Comparison of ENCODE assay signal across 33 cellular contexts in genomic region chr18:76353500-76353899, GRCh38.
"Had no signal": no experiment of that assay in that cellular context is flagged by ENCODE, and none has a peak within 500 bp of the region (broad histone marks: within the 10 kb centered on the region; RNA-seq: fewer than 3 reads in every experiment).

No MANE protein-coding gene starts in this region.

- H3K9me3 Mint-ChIP-seq: activated B cell treated with CpG ODN at 0.5 μM for 24 hours; activated naive CD4-positive, alpha-beta T cell treated with anti-CD3 and anti-CD28 coated beads, Interleukin-2, amount 50 U/mL, for 24 hours; activated T-helper 2 cell treated with anti-CD3 and anti-CD28 coated beads, Interferon-gamma antibody, Interleukin-2, Interleukin-4, amounts not matched to agents 10 μg/mL and 5 μg/mL and 100 μg/mL, durations not matched to agents 14 hours and 24 hours and 36 hours had no signal

- H3K27me3 ChIP-seq: adrenal gland, body of pancreas, breast epithelium, SJSA1 had no signal

- H3K27ac Mint-ChIP-seq: activated B cell treated with CpG ODN at 0.5 μM for 24 hours; activated CD8-positive, alpha-beta T cell treated with anti-CD3 and anti-CD28 coated beads for 36 hours; activated naive CD4-positive, alpha-beta T cell treated with anti-CD3 and anti-CD28 coated beads, Interleukin-2, amount 50 U/mL, for 24 hours; activated T-cell treated with anti-CD3 and anti-CD28 coated beads, Interleukin-2, amount 50 U/mL, for 72 hours; activated T-helper 2 cell treated with anti-CD3 and anti-CD28 coated beads, Interferon-gamma antibody, Interleukin-2, Interleukin-4, amounts not matched to agents 10 μg/mL and 5 μg/mL and 100 μg/mL, durations not matched to agents 14 hours and 24 hours and 36 hours; T-helper 1 cell treated with Interleukin-12 subunit alpha and Interleukin-12 subunit beta and Interleukin-4 antibody, amounts not matched to agents 30 μg/mL and 1 μg/mL, for 36 hours had no signal

- H3K4me3 ChIP-seq: adrenal gland, body of pancreas, breast epithelium, K562, SJSA1 had no signal

- H3K4me3 Mint-ChIP-seq: activated B cell treated with CpG ODN at 0.5 μM for 24 hours; activated CD8-positive, alpha-beta T cell treated with anti-CD3 and anti-CD28 coated beads for 36 hours; activated naive CD4-positive, alpha-beta T cell treated with anti-CD3 and anti-CD28 coated beads, Interleukin-2, amount 50 U/mL, for 24 hours; activated T-cell treated with anti-CD3 and anti-CD28 coated beads, Interleukin-2, amount 50 U/mL, for 72 hours; T-helper 1 cell treated with Interleukin-12 subunit alpha and Interleukin-12 subunit beta and Interleukin-4 antibody, amounts not matched to agents 30 μg/mL and 1 μg/mL, for 36 hours had no signal

- H3K4me1 ChIP-seq: breast epithelium had no signal

- H3K36me3 ChIP-seq: breast epithelium had no signal

- H3K27me3 Mint-ChIP-seq: activated naive CD4-positive, alpha-beta T cell treated with anti-CD3 and anti-CD28 coated beads, Interleukin-2, amount 50 U/mL, for 24 hours had no signal

- H3K27ac ChIP-seq: adrenal gland, body of pancreas, breast epithelium, SJSA1, VCaP had no signal

- H3K9me3 ChIP-seq: adrenal gland, body of pancreas, breast epithelium, SJSA1, SK-N-SH had no signal

- DNase-seq: activated B cell treated with CpG ODN at 0.5 μM for 24 hours; activated CD4-positive, alpha-beta T cell treated with anti-CD3 and anti-CD28 coated beads for 4 hours; activated CD4-positive, alpha-beta T cell treated with anti-CD3 and anti-CD28 coated beads, Interleukin-2, amount 50 U/mL, for 4 hours; activated CD4-positive, CD25-positive, alpha-beta regulatory T cell treated with anti-CD3 and anti-CD28 coated beads, Interleukin-2, amount 50 U/mL, for 72 hours; activated CD8-positive, alpha-beta T cell treated with anti-CD3 and anti-CD28 coated beads for 36 hours; activated gamma-delta T cell; activated naive CD4-positive, alpha-beta T cell treated with Interleukin-2 at 50 U/mL for 16 hours; activated T-cell treated with anti-CD3 and anti-CD28 coated beads, Interleukin-2, amount 50 U/mL, for 1 hour; activated T-cell treated with anti-CD3 and anti-CD28 coated beads, Interleukin-2, amount 50 U/mL, for 72 hours; body of pancreas; NCI-H1092 treated with DMSO at 0.1 percent for 48 hours; NCI-H1417; NCI-H146; NCI-H187; NCI-H2029 treated with DMSO at 0.1 percent for 48 hours; NCI-H2171 treated with DMSO at 0.1 percent for 48 hours; NCI-H2227 treated with DMSO at 0.1 percent for 48 hours; NCI-H446; NCI-H510A treated with DMSO at 0.1 percent for 48 hours; NCI-H526 treated with DMSO at 0.1 percent for 48 hours; NCI-H774; SHP77 treated with DMSO at 0.1 percent for 48 hours; SK-N-SH; T-helper 9 cell had no signal

- ATAC-seq: activated CD8-positive, alpha-beta T cell treated with anti-CD3 and anti-CD28 coated beads for 36 hours; activated T-cell treated with anti-CD3 and anti-CD28 coated beads, Interleukin-2, amount 50 U/mL, for 72 hours; body of pancreas; K562; Panc1 had no signal
